Comparison of ENCODE assay signal across 25 cellular contexts in genomic region chr5:2430606-2431005, GRCh38.
DNase-seq lines count a peak whose midpoint lies in the region; ATAC-seq and TF ChIP-seq lines count a peak whose summit lies in the region.
"Had no signal": no experiment of that assay in that cellular context is flagged by ENCODE, and none has a peak within 500 bp of the region (broad histone marks: within the 10 kb centered on the region; RNA-seq: fewer than 3 reads in every experiment).

No MANE protein-coding gene starts in this region.

- no peak for ATAC-seq in mucosa of descending colon
- ATAC-seq: activated CD8-positive, alpha-beta T cell treated with anti-CD3 and anti-CD28 coated beads for 36 hours; CD8-positive, alpha-beta T cell; K562; left lung; psoas muscle; stimulated activated naive CD8-positive, alpha-beta T cell treated with anti-CD3 and anti-CD28 coated beads, Interleukin-15, amount 100 ng/mL, for 72 hours had no signal

- H3K4me3 ChIP-seq in BLaER1 (no peak overlapping the region), mucosa of descending colon (no peak overlapping the region)
- H3K4me3 ChIP-seq: ascending aorta, esophagus squamous epithelium, hepatocyte, K562, left lung, psoas muscle, thyroid gland had no signal

- H3K27ac ChIP-seq in BLaER1, result no peak overlapping the region
- H3K27ac ChIP-seq: ascending aorta, esophagus squamous epithelium, hepatocyte, left lung, psoas muscle, thyroid gland had no signal

- intact Hi-C loops in mucosa of descending colon (cut with DNase I, micrococcal nuclease), result no loop called here

- peaks cover 16% of the 10 kb centered on the region for H3K4me1 ChIP-seq in BLaER1
- H3K4me1 ChIP-seq in mucosa of descending colon (ENCODE audit: low read depth), result no peaks in the 10 kb centered on the region
- H3K4me1 ChIP-seq: ascending aorta, esophagus squamous epithelium, left lung, psoas muscle, thyroid gland had no signal

- no peaks in the 10 kb centered on the region for H4K20me1 ChIP-seq in BLaER1

- no peak overlapping the region for H3K9ac ChIP-seq in BLaER1

- TF ChIP-seq CTCF in mucosa of descending colon (IDR thresholded peaks at IDR 0.05), result no peak

- peak overlapping the region; percentile 59 for H3K4me2 ChIP-seq in BLaER1
- H3K4me2 ChIP-seq: hepatocyte had no signal

- H3K9me3 ChIP-seq in BLaER1 (peaks cover 8% of the 10 kb centered on the region; the same call in 1 of the 2 replicates), mucosa of descending colon (peaks cover 3% of the 10 kb centered on the region)
- H3K9me3 ChIP-seq: ascending aorta, esophagus squamous epithelium, psoas muscle, thyroid gland had no signal

- H3K36me3 ChIP-seq in BLaER1 (no peaks in the 10 kb centered on the region), mucosa of descending colon (ENCODE audit: low read depth) (no peaks in the 10 kb centered on the region)
- H3K36me3 ChIP-seq: ascending aorta, esophagus squamous epithelium, left lung, thyroid gland had no signal

- H3K27me3 ChIP-seq in BLaER1, result no peaks in the 10 kb centered on the region
- H3K27me3 ChIP-seq: ascending aorta, hepatocyte, left lung, thyroid gland had no signal

- DNase-seq in NCI-H2171 treated with DMSO at 0.1 percent for 48 hours (lab: John Stamatoyannopoulos, UW) (peak; percentile 66), NCI-H2171 (lab: John Stamatoyannopoulos, UW) (no peak), DMS114 treated with DMSO at 0.1 percent for 48 hours (lab: John Stamatoyannopoulos, UW; ENCODE audit: unreplicated experiment) (peak; percentile 73), RPMI8226 (peak; percentile 69), mucosa of descending colon (no peak), UCSD-AML1 (lab: John Stamatoyannopoulos, UW; ENCODE audit: unreplicated experiment) (no peak)
- DNase-seq: activated CD4-positive, alpha-beta T cell treated with anti-CD3 and anti-CD28 coated beads for 1 hour; activated CD8-positive, alpha-beta T cell treated with anti-CD3 and anti-CD28 coated beads for 36 hours; activated naive CD8-positive, alpha-beta T cell treated with anti-CD3 and anti-CD28 coated beads for 36 hours; caudate nucleus; CD8-positive, alpha-beta T cell; esophagus squamous epithelium; immature natural killer cell; left lung; mesendoderm; MM.1S; NCI-H524; psoas muscle; stimulated activated CD4-positive, alpha-beta T cell treated with anti-CD3 and anti-CD28 coated beads, Interleukin-15, amount 100 ng/mL, for 24 hours; stimulated activated naive CD8-positive, alpha-beta T cell treated with anti-CD3 and anti-CD28 coated beads, Interleukin-15, amount 100 ng/mL, for 72 hours; thyroid gland had no signal

Comparison
In these comparisons a context has a peak if more than half of its experiments do, and no peak if none do; other contexts are left out.
1. DNase-seq: peak in NCI-H2171 treated with DMSO at 0.1 percent for 48 hours (single experiment), DMS114 treated with DMSO at 0.1 percent for 48 hours (single experiment) and RPMI8226 (single experiment); none in NCI-H2171 (single experiment), mucosa of descending colon (0 of 3) and UCSD-AML1 (single experiment).